Comparison of ENCODE assay signal across 1 cellular context in the genomic region with DNA sequence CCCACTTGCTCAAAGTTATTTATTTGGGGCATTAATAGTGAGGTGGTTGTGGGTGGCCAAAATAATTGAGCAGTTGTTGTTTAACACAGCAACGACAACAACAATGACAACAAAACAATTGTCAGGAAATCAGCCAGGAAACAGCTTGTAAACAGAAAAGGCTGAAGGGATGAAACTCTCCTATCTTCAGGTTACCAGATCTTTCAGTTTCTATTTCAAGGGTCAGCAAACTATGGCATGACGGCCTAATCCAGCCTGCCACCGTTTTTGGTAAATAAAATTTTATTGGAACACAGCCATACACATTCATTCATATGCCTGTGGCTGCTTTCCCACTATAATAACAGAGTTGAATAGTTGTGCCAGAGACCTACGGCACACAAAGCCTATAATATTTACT.
TF ChIP-seq lines count a peak whose summit lies in the region.

No MANE protein-coding gene starts in this region.

TF ChIP-seq in HepG2, 621 proteins besides CTCF, POLR2A, EP300 and RAD21:
- TF ChIP-seq ZNF800 (CRISPR knock-in tag; IDR thresholded peaks at IDR 0.05) (no peak), TOPORS (CRISPR knock-in tag; IDR thresholded peaks at IDR 0.05) (no peak), ZNF766 (CRISPR knock-in tag; IDR thresholded peaks at IDR 0.05; ENCODE audit: borderline replicate concordance) (no peak), TEAD2 (CRISPR knock-in tag; IDR thresholded peaks at IDR 0.05) (no peak), PTBP1 (IDR thresholded peaks at IDR 0.05; ENCODE audit: low read depth, low read length, poor library complexity, severe bottlenecking) (no peak), ATF7-NPFF (CRISPR knock-in tag; IDR thresholded peaks at IDR 0.05; ENCODE audit: low read depth) (no peak), SRY (CRISPR knock-in tag; IDR thresholded peaks at IDR 0.05) (no peak), PITX1 (CRISPR knock-in tag; IDR thresholded peaks at IDR 0.05) (no peak), ATAD3A (CRISPR knock-in tag; IDR thresholded peaks at IDR 0.05) (no peak), ZNF503 (CRISPR knock-in tag; IDR thresholded peaks at IDR 0.05) (no peak), ZNF354B (CRISPR knock-in tag; IDR thresholded peaks at IDR 0.05) (no peak), ZFP62 (CRISPR knock-in tag; IDR thresholded peaks at IDR 0.05) (no peak)
- TF ChIP-seq, protein P1, sequence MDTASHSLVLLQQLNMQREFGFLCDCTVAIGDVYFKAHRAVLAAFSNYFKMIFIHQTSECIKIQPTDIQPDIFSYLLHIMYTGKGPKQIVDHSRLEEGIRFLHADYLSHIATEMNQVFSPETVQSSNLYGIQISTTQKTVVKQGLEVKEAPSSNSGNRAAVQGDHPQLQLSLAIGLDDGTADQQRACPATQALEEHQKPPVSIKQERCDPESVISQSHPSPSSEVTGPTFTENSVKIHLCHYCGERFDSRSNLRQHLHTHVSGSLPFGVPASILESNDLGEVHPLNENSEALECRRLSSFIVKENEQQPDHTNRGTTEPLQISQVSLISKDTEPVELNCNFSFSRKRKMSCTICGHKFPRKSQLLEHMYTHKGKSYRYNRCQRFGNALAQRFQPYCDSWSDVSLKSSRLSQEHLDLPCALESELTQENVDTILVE (CRISPR knock-in tag; IDR thresholded peaks at IDR 0.05), result no peak
TF ChIP-seq in HepG2: peak in this region for 0.
